ENCODE assay signal across 8 cellular contexts in genomic region chr1:230149751-230150584, GRCh38.
DNase-seq lines count a peak whose midpoint lies in the region; ATAC-seq and TF ChIP-seq lines count a peak whose summit lies in the region.

No MANE protein-coding gene starts in this region.

- peaks cover 3% of the 10 kb centered on the region for H3K36me3 Mint-ChIP-seq in activated naive CD4-positive, alpha-beta T cell treated with anti-CD3 and anti-CD28 coated beads for 36 hours (ENCODE audit: low read depth)
- H3K36me3 Mint-ChIP-seq in HFFc6 (ENCODE audit: low read depth), result no peaks in the 10 kb centered on the region; the same call in 1 of the 2 replicates
- no peaks in the 10 kb centered on the region for H3K36me3 Mint-ChIP-seq in stimulated activated effector memory CD8-positive, alpha-beta T cell treated with anti-CD3 and anti-CD28 coated beads, Interleukin-12 subunit alpha, Interleukin-12 subunit beta, amount 100 ng/mL, for 72 hours

- H3K36me3 ChIP-seq in body of pancreas (replicated peaks in 1 of 2; ENCODE audit: insufficient read depth in 1 of 2, low read depth in 2 of 2), result no peaks in the 10 kb centered on the region

- H3K4me3 ChIP-seq in body of pancreas, result no peak overlapping the region

- peaks cover 91% of the 10 kb centered on the region for H3K4me1 ChIP-seq in body of pancreas

- H3K27me3 Mint-ChIP-seq in activated naive CD4-positive, alpha-beta T cell treated with anti-CD3 and anti-CD28 coated beads for 36 hours (ENCODE audit: low read depth), result no peaks in the 10 kb centered on the region
- H3K27me3 Mint-ChIP-seq in stimulated activated naive CD8-positive, alpha-beta T cell treated with anti-CD3 and anti-CD28 coated beads, Interleukin-15, amount 100 ng/mL, for 72 hours, result no peaks in the 10 kb centered on the region
- no peaks in the 10 kb centered on the region for H3K27me3 Mint-ChIP-seq in HFFc6 (ENCODE audit: insufficient read depth)

- peaks cover 49% of the 10 kb centered on the region for H3K4me1 Mint-ChIP-seq in activated naive CD4-positive, alpha-beta T cell treated with anti-CD3 and anti-CD28 coated beads for 36 hours (ENCODE audit: low read depth)
- H3K4me1 Mint-ChIP-seq in stimulated activated naive CD8-positive, alpha-beta T cell treated with anti-CD3 and anti-CD28 coated beads, Interleukin-15, amount 100 ng/mL, for 72 hours, result peaks cover 78% of the 10 kb centered on the region
- H3K4me1 Mint-ChIP-seq in HFFc6 (ENCODE audit: low read depth), result peaks cover 17% of the 10 kb centered on the region
- H3K4me1 Mint-ChIP-seq in stimulated activated effector memory CD8-positive, alpha-beta T cell treated with anti-CD3 and anti-CD28 coated beads, Interleukin-12 subunit alpha, Interleukin-12 subunit beta, amount 100 ng/mL, for 72 hours, result peaks cover 40% of the 10 kb centered on the region

- H3K27ac Mint-ChIP-seq in activated naive CD4-positive, alpha-beta T cell treated with anti-CD3 and anti-CD28 coated beads for 36 hours, result no peak overlapping the region
- no peak overlapping the region for H3K27ac Mint-ChIP-seq in stimulated activated naive CD8-positive, alpha-beta T cell treated with anti-CD3 and anti-CD28 coated beads, Interleukin-15, amount 100 ng/mL, for 72 hours
- no peak overlapping the region for H3K27ac Mint-ChIP-seq in HFFc6
- H3K27ac Mint-ChIP-seq in stimulated activated effector memory CD8-positive, alpha-beta T cell treated with anti-CD3 and anti-CD28 coated beads, Interleukin-12 subunit alpha, Interleukin-12 subunit beta, amount 100 ng/mL, for 72 hours, result no peak overlapping the region

- H3K4me3 Mint-ChIP-seq in activated naive CD4-positive, alpha-beta T cell treated with anti-CD3 and anti-CD28 coated beads for 36 hours, result no peak overlapping the region
- H3K4me3 Mint-ChIP-seq in stimulated activated naive CD8-positive, alpha-beta T cell treated with anti-CD3 and anti-CD28 coated beads, Interleukin-15, amount 100 ng/mL, for 72 hours, result peak overlapping the region; percentile 29 to 60
- H3K4me3 Mint-ChIP-seq in HFFc6, result no peak overlapping the region
- H3K4me3 Mint-ChIP-seq in stimulated activated effector memory CD8-positive, alpha-beta T cell treated with anti-CD3 and anti-CD28 coated beads, Interleukin-12 subunit alpha, Interleukin-12 subunit beta, amount 100 ng/mL, for 72 hours, result no peak overlapping the region

- WGBS in body of pancreas, 2 donors, result 48 to 61% methylated on average over 13 to 15 of the region's 15 CpGs

- H3K9me3 ChIP-seq in body of pancreas, result no peaks in the 10 kb centered on the region

- peak; percentile 35 for DNase-seq in activated naive CD4-positive, alpha-beta T cell treated with anti-CD3 and anti-CD28 coated beads for 36 hours
- no peak for DNase-seq in activated naive CD4-positive, alpha-beta T cell (lab: John Stamatoyannopoulos, UW)
- DNase-seq in SKM-1 treated with dmso at 0.1 percent for 144 hours (lab: John Stamatoyannopoulos, UW; ENCODE audit: unreplicated experiment), result peak; percentile 93
- no peak for DNase-seq in stimulated activated naive CD8-positive, alpha-beta T cell treated with anti-CD3 and anti-CD28 coated beads, Interleukin-15, amount 100 ng/mL, for 72 hours
- DNase-seq in body of pancreas, result no peak
- no peak for DNase-seq in HFFc6
- no peak for DNase-seq in stimulated activated effector memory CD8-positive, alpha-beta T cell treated with anti-CD3 and anti-CD28 coated beads, Interleukin-12 subunit alpha, Interleukin-12 subunit beta, amount 100 ng/mL, for 72 hours (ENCODE audit: low spot score in 2 of 2)

- TF ChIP-seq POLR2A in body of pancreas (IDR thresholded peaks at IDR 0.05), result no peak

- CTCF ChIA-PET in activated naive CD4-positive, alpha-beta T cell treated with anti-CD3 and anti-CD28 coated beads for 36 hours (lab: Charles Lee), result no interaction called here

- H3K9me3 Mint-ChIP-seq in activated naive CD4-positive, alpha-beta T cell treated with anti-CD3 and anti-CD28 coated beads for 36 hours, result no peaks in the 10 kb centered on the region
- no peaks in the 10 kb centered on the region for H3K9me3 Mint-ChIP-seq in stimulated activated naive CD8-positive, alpha-beta T cell treated with anti-CD3 and anti-CD28 coated beads, Interleukin-15, amount 100 ng/mL, for 72 hours
- H3K9me3 Mint-ChIP-seq in HFFc6, result no peaks in the 10 kb centered on the region
- H3K9me3 Mint-ChIP-seq in stimulated activated effector memory CD8-positive, alpha-beta T cell treated with anti-CD3 and anti-CD28 coated beads, Interleukin-12 subunit alpha, Interleukin-12 subunit beta, amount 100 ng/mL, for 72 hours, result no peaks in the 10 kb centered on the region

- intact Hi-C loops in activated naive CD4-positive, alpha-beta T cell treated with anti-CD3 and anti-CD28 coated beads for 36 hours (cut with micrococcal nuclease), result no loop called here
- intact Hi-C loops in body of pancreas (cut with DNase I), result no loop called here

- TF ChIP-seq CTCF in body of pancreas (IDR thresholded peaks at IDR 0.05) (no peak), HFFc6 (IDR thresholded peaks at IDR 0.05) (no peak)

- H3K27me3 ChIP-seq in body of pancreas, result no peaks in the 10 kb centered on the region

- ATAC-seq in HG03064 (IDR thresholded peaks at IDR 0.05; ENCODE audit: low read depth, unreplicated experiment) (peak; percentile 70), body of pancreas (no peak)
- ATAC-seq in stimulated activated naive CD8-positive, alpha-beta T cell treated with anti-CD3 and anti-CD28 coated beads, Interleukin-15, amount 100 ng/mL, for 72 hours, result peak; percentile 40
- no peak for ATAC-seq in stimulated activated effector memory CD8-positive, alpha-beta T cell treated with anti-CD3 and anti-CD28 coated beads, Interleukin-12 subunit alpha, Interleukin-12 subunit beta, amount 100 ng/mL, for 72 hours

- peak overlapping the region in 2 of 4 donors; percentile 41 to 56 for H3K27ac ChIP-seq in body of pancreas

Comparison
In these comparisons a context has a peak if more than half of its experiments do, and no peak if none do; other contexts are left out.
1. DNase-seq: peak in activated naive CD4-positive, alpha-beta T cell treated with anti-CD3 and anti-CD28 coated beads for 36 hours (single experiment) and SKM-1 treated with dmso at 0.1 percent for 144 hours (single experiment); none in activated naive CD4-positive, alpha-beta T cell (0 of 4), stimulated activated naive CD8-positive, alpha-beta T cell treated with anti-CD3 and anti-CD28 coated beads, Interleukin-15, amount 100 ng/mL, for 72 hours (0 of 2), body of pancreas (0 of 4), HFFc6 (single experiment) and stimulated activated effector memory CD8-positive, alpha-beta T cell treated with anti-CD3 and anti-CD28 coated beads, Interleukin-12 subunit alpha, Interleukin-12 subunit beta, amount 100 ng/mL, for 72 hours (0 of 2).
2. H3K4me3 Mint-ChIP-seq: peak in stimulated activated naive CD8-positive, alpha-beta T cell treated with anti-CD3 and anti-CD28 coated beads, Interleukin-15, amount 100 ng/mL, for 72 hours (2 of 2); none in activated naive CD4-positive, alpha-beta T cell treated with anti-CD3 and anti-CD28 coated beads for 36 hours (single experiment), HFFc6 (single experiment) and stimulated activated effector memory CD8-positive, alpha-beta T cell treated with anti-CD3 and anti-CD28 coated beads, Interleukin-12 subunit alpha, Interleukin-12 subunit beta, amount 100 ng/mL, for 72 hours (single experiment).
3. ATAC-seq: peak in HG03064 (single experiment) and stimulated activated naive CD8-positive, alpha-beta T cell treated with anti-CD3 and anti-CD28 coated beads, Interleukin-15, amount 100 ng/mL, for 72 hours (single experiment); none in body of pancreas (single experiment) and stimulated activated effector memory CD8-positive, alpha-beta T cell treated with anti-CD3 and anti-CD28 coated beads, Interleukin-12 subunit alpha, Interleukin-12 subunit beta, amount 100 ng/mL, for 72 hours (single experiment).